33 cellular contexts compared by ENCODE assay signal in genomic region chr20:61822396-61822795, GRCh38.
"Had no signal": no experiment of that assay in that cellular context is flagged by ENCODE, and none has a peak within 500 bp of the region (broad histone marks: within the 10 kb centered on the region; RNA-seq: fewer than 3 reads in every experiment).

No MANE protein-coding gene starts in this region.

- H3K9me3 ChIP-seq: MG63, Peyer's patch had no signal

- ATAC-seq: activated CD8-positive, alpha-beta memory T cell treated with anti-CD3 and anti-CD28 coated beads, Interleukin-2, amount 10 ng/mL, durations not matched to agents 7 days and 5 days; PC-3; Right ventricle myocardium inferior had no signal

- H3K27me3 ChIP-seq: cardiac muscle cell, MG63, Peyer's patch had no signal

- DNase-seq: activated B cell treated with CpG ODN at 0.5 μM for 24 hours; activated CD4-positive, alpha-beta memory T cell treated with anti-CD3 and anti-CD28 coated beads, Interleukin-2, amount 10 ng/mL, durations not matched to agents 7 days and 5 days; activated CD4-positive, alpha-beta T cell treated with anti-CD3 and anti-CD28 coated beads for 1 hour; activated CD4-positive, alpha-beta T cell treated with anti-CD3 and anti-CD28 coated beads for 48 hours; activated CD8-positive, alpha-beta memory T cell treated with anti-CD3 and anti-CD28 coated beads for 24 hours; activated CD8-positive, alpha-beta memory T cell treated with anti-CD3 and anti-CD28 coated beads, Interleukin-2, amount 10 ng/mL, durations not matched to agents 7 days and 5 days; activated CD8-positive, alpha-beta memory T cell treated with anti-CD3 and anti-CD28 coated beads, Interleukin-2, amount 50 U/mL, for 48 hours; activated effector memory CD4-positive, alpha-beta T cell treated with Interleukin-2 at 50 U/mL for 16 hours; activated naive CD4-positive, alpha-beta T cell treated with anti-CD3 and anti-CD28 coated beads, Interleukin-2, amount 50 U/mL, for 16 hours; activated naive CD8-positive, alpha-beta T cell treated with anti-CD3 and anti-CD28 coated beads for 36 hours; activated T-cell treated with anti-CD3 and anti-CD28 coated beads, Interleukin-2, amount 50 U/mL, for 48 hours; amniotic stem cell; Kasumi-1; KG1; MG63; MV-4-11; NCI-H1092; NCI-H1436 treated with DMSO at 0.1 percent for 48 hours; NCI-H1694 treated with DMSO at 0.1 percent for 48 hours; NCI-H2029; NCI-H345; NCI-H526; NCI-H748 treated with DMSO at 0.1 percent for 48 hours; NK-92 treated with Interleukin-12 subunit alpha and Interleukin-12 subunit beta, amount 100 ng/mL, for 24 hours; PC-3; Peyer's patch; RPMI8226; SW 1271; T-helper 1 cell; T-helper 2 cell; T-helper 9 cell had no signal

- H3K36me3 ChIP-seq: cardiac muscle cell, MG63, Peyer's patch had no signal

- H3K4me1 ChIP-seq: Peyer's patch had no signal

- H3K4me3 ChIP-seq: cardiac muscle cell, MG63, Peyer's patch had no signal

- H3K27ac ChIP-seq: cardiac muscle cell, Peyer's patch had no signal
